ENCODE assay signal across 14 cellular contexts in genomic region chr3:42739401-42740158, GRCh38. TPM values are rescaled to one million over a fixed set of nuclear protein-coding genes. Genes with fewer than 3 reads are reported as not detected.
DNase-seq lines count a peak whose midpoint lies in the region; ATAC-seq, FAIRE-seq and TF ChIP-seq lines count a peak whose summit lies in the region.
"Had no signal": no experiment of that assay in that cellular context is flagged by ENCODE, and none has a peak within 500 bp of the region (broad histone marks: within the 10 kb centered on the region; RNA-seq: fewer than 3 reads in every experiment).

No MANE protein-coding gene starts in this region.

- no peaks in the 10 kb centered on the region for H3F3A ChIP-seq in smooth muscle cell (ENCODE audit: low read depth)

- H2BK20ac ChIP-seq in H1 (ENCODE audit: low read length), result no peak overlapping the region

- TF ChIP-seq POLR2A in H1 (IDR thresholded peaks at IDR 0.05; ENCODE audit: control extremely low read depth in 1 of 2, low read depth in 2 of 2, low read length in 2 of 2) (no peak), lower leg skin (IDR thresholded peaks at IDR 0.05) (no peak)

- no peak overlapping the region for H2BK120ac ChIP-seq in H1 (replicated peaks; ENCODE audit: low read depth, low read length)

- no peak for ATAC-seq in GM19351 (IDR thresholded peaks at IDR 0.05; ENCODE audit: unreplicated experiment)
- ATAC-seq: CD8-positive, alpha-beta T cell had no signal

- H3K79me2 ChIP-seq in H1 (ENCODE audit: control insufficient read depth in 1 of 2, insufficient read depth in 2 of 2, low read length in 2 of 2) (no peaks in the 10 kb centered on the region), smooth muscle cell (ENCODE audit: low read depth) (no peaks in the 10 kb centered on the region)
- H3K79me2 ChIP-seq: hepatocyte had no signal

- H2AK5ac ChIP-seq in H1 (ENCODE audit: low read depth, low read length), result no peak overlapping the region

- intact Hi-C loops in lower leg skin (cut with DNase I; ENCODE audit: low total_unique reads), result no loop called here

- in situ Hi-C loops in SK-MEL-5 (cut with HindIII; ENCODE audit: low pct_unique_long_range_greater_than_20kb, low sequenced_read_pairs), result no loop called here

- WGBS in H1 (ENCODE audit: extremely low coverage in 1 of 2, insufficient coverage in 1 of 2, insufficient read length in 1 of 2, insufficient replicate concordance in 2 of 2, low coverage in 1 of 2, low lambda C conversion rate in 2 of 2, missing lambda C conversion rate in 1 of 2), 2 experiments, result 92% methylated on average over 12 of the region's 12 CpGs; no CpG with 5 or more reads in 1 of the 2 experiments
- WGBS in lower leg skin, 2 donors, result 77 to 87% methylated on average over 12 of the region's 12 CpGs
- 93% methylated on average over 12 of the region's 12 CpGs for WGBS in smooth muscle cell (ENCODE audit: low lambda C conversion rate)

- H4K5ac ChIP-seq in H1 (ENCODE audit: insufficient read length, low read depth, low read length), result no peak overlapping the region

- no peak overlapping the region for H2BK5ac ChIP-seq in H1 (ENCODE audit: low read depth, low read length)

- FAIRE-seq in H1 (lab: Jason Lieb, UNC), result no peak

- no peak overlapping the region; the same call in 1 of the 2 replicates for H2BK15ac ChIP-seq in H1 (ENCODE audit: low read length)

- H3K4ac ChIP-seq in H1 (replicated peaks; ENCODE audit: insufficient read length, low read depth, low read length), result no peak overlapping the region

- no peaks in the 10 kb centered on the region for H4K20me1 ChIP-seq in H1 (replicated peaks in 1 of 2; ENCODE audit: control insufficient read depth in 1 of 2, insufficient read depth in 2 of 2, low read length in 2 of 2)
- H4K20me1 ChIP-seq in smooth muscle cell (ENCODE audit: low read depth), result no peaks in the 10 kb centered on the region

- H3K36me3 ChIP-seq in H1 (ENCODE audit: control insufficient read depth in 2 of 4, insufficient read depth in 4 of 4, low read length in 3 of 4) (no peaks in the 10 kb centered on the region), smooth muscle cell (ENCODE audit: low read depth) (no peaks in the 10 kb centered on the region)
- H3K36me3 ChIP-seq: MG63 had no signal

- 0 out of 2 replicates have a peak overlapping the region, but pooled peaks have one; percentile 60 for H2BK12ac ChIP-seq in H1 (ENCODE audit: low read depth, low read length)

- no peak overlapping the region for H3K56ac ChIP-seq in H1 (replicated peaks; ENCODE audit: insufficient read length, low read depth, low read length)

- H3K23ac ChIP-seq in H1 (ENCODE audit: insufficient read length), result no peak overlapping the region

- no peak for TF ChIP-seq RAD21 in H1 (IDR thresholded peaks at IDR 0.05 in 1 of 2, conservative IDR thresholded peaks at IDR 0.05 in 1 of 2; ENCODE audit: low read depth in 2 of 2, low read length in 2 of 2)

- TF ChIP-seq CTCF in H1 (IDR thresholded peaks at IDR 0.05; ENCODE audit: control extremely low read depth in 1 of 3, insufficient read depth in 1 of 3, low read depth in 1 of 3, low read length in 3 of 3), result no peak
- TF ChIP-seq CTCF in lower leg skin (IDR thresholded peaks at IDR 0.05), result no peak
- TF ChIP-seq CTCF in smooth muscle cell (IDR thresholded peaks at IDR 0.05; ENCODE audit: borderline replicate concordance, insufficient read depth, poor library complexity, severe bottlenecking), result no peak

- H3K9me3 ChIP-seq in H1 (ENCODE audit: insufficient read depth in 2 of 2, low read depth in 1 of 2, low read length in 1 of 2) (no peaks in the 10 kb centered on the region), smooth muscle cell (replicated peaks; ENCODE audit: low read depth) (no peaks in the 10 kb centered on the region)
- H3K9me3 ChIP-seq: MG63 had no signal

- peak; percentile 62 for DNase-seq in SK-MEL-5 (ENCODE audit: low read depth, low spot score)
- DNase-seq in H1 (ENCODE audit: low read depth in 1 of 2, low spot score in 2 of 2), result peak in 1 of 2 experiments; percentile 41
- peak; percentile 56 to 91 for DNase-seq in lower leg skin (ENCODE audit: low spot score in 2 of 2)
- DNase-seq in superior temporal gyrus (ENCODE audit: extremely low spot score), result peak; percentile 84
- no peak for DNase-seq in germinal center (ENCODE audit: low spot score)
- no peak for DNase-seq in HCEC 1CT
- no peak for DNase-seq in smooth muscle cell (lab: John Stamatoyannopoulos, UW; ENCODE audit: unreplicated experiment)
- DNase-seq: CD8-positive, alpha-beta T cell; effector memory CD4-positive, alpha-beta T cell; MG63; NCI-H446 treated with DMSO at 0.1 percent for 48 hours had no signal

- no peak for TF ChIP-seq EP300 in H1 (IDR thresholded peaks at IDR 0.05; ENCODE audit: borderline replicate concordance in 1 of 2, low read depth in 2 of 2, low read length in 2 of 2)

- H2AFZ ChIP-seq in H1 (ENCODE audit: low read length) (peak overlapping the region; percentile 38; the same call in 1 of the 2 replicates), smooth muscle cell (ENCODE audit: low read depth) (no peak overlapping the region)
- H2AFZ ChIP-seq: hepatocyte had no signal

- H3K27me3 ChIP-seq in H1 (replicated peaks in 1 of 4; ENCODE audit: control insufficient read depth in 3 of 4, extremely low read depth in 1 of 4, insufficient read depth in 3 of 4, low read length in 3 of 4), result 0 out of 7 replicates have a peak, but pooled peaks cover 0 to 3% (median 0%) of the 10 kb centered on the region in 4 experiments
- no peaks in the 10 kb centered on the region for H3K27me3 ChIP-seq in smooth muscle cell (ENCODE audit: low read depth)
- H3K27me3 ChIP-seq: hepatocyte, MG63 had no signal

- H3K4me1 ChIP-seq in H1 (replicated peaks in 1 of 4; ENCODE audit: control insufficient read depth in 3 of 4, insufficient read depth in 4 of 4, low read length in 3 of 4), result peaks cover 0 to 12% (median 6%) of the 10 kb centered on the region in 4 experiments; a peak in 4 of 7 replicates
- no peaks in the 10 kb centered on the region for H3K4me1 ChIP-seq in smooth muscle cell (ENCODE audit: low read depth)

- H3K18ac ChIP-seq in H1 (ENCODE audit: extremely low read depth, low read length), result no peak overlapping the region; the same call in 1 of the 2 replicates

- no peak overlapping the region for H3K14ac ChIP-seq in H1 (ENCODE audit: insufficient read length)

- POLR2A ChIA-PET in H1 (lab: Charles Lee; ENCODE audit: partially characterized antibody), result no interaction called here

- no peak overlapping the region for H4K8ac ChIP-seq in H1 (ENCODE audit: extremely low read depth, insufficient read depth, low read length)

- H3K27ac ChIP-seq in H1 (ENCODE audit: low read depth, low read length), result no peak overlapping the region
- H3K27ac ChIP-seq in smooth muscle cell (ENCODE audit: low read depth), result no peak overlapping the region
- H3K27ac ChIP-seq: hepatocyte had no signal

- CTCF ChIA-PET in H1 (lab: Charles Lee; ENCODE audit: partially characterized antibody), result interaction anchor here (0.9 to 4.5 kb wide), 10 partner anchors 10 to 142 kb away, joined by 3 to 33 read pairs (median 5); no protein-coding TSS in a partner anchor

- no peaks in the 10 kb centered on the region for H3K23me2 ChIP-seq in H1 (ENCODE audit: low read depth, low read length)

- H3K9ac ChIP-seq in H1 (replicated peaks in 1 of 4; ENCODE audit: extremely low read depth in 1 of 4, low read depth in 3 of 4, low read length in 3 of 4), result no peak overlapping the region
- no peak overlapping the region for H3K9ac ChIP-seq in smooth muscle cell (ENCODE audit: low read depth)

- no peak overlapping the region for H4K91ac ChIP-seq in H1 (replicated peaks; ENCODE audit: insufficient read length, low read length)

- H3K4me3 ChIP-seq in H1 (ENCODE audit: extremely low read depth in 1 of 4, insufficient read depth in 2 of 4, low read depth in 3 of 4, low read length in 4 of 4), result no peak overlapping the region
- no peak overlapping the region for H3K4me3 ChIP-seq in lower leg skin (ENCODE audit: low read depth, poor library complexity, severe bottlenecking)
- H3K4me3 ChIP-seq in smooth muscle cell, result no peak overlapping the region
- H3K4me3 ChIP-seq: hepatocyte, MG63 had no signal

- H3K4me2 ChIP-seq in H1 (ENCODE audit: insufficient read depth in 1 of 2, low read depth in 2 of 2, low read length in 2 of 2), result no peak overlapping the region
- H3K4me2 ChIP-seq in smooth muscle cell, result no peak overlapping the region
- H3K4me2 ChIP-seq: hepatocyte had no signal

- H3K79me1 ChIP-seq in H1 (ENCODE audit: low read depth, low read length), result no peaks in the 10 kb centered on the region

RNA-seq across cellular contexts. Expression of gene CCDC13, which starts 33.5 kb away (rescaled TPM):
- total RNA-seq in SK-MEL-5 (2014; rRNA removed; shearing (Covaris generic)), result 0.48 TPM in 1 of 2 replicates, not detected in the other
- 0.25 TPM in 1 of 2 replicates, not detected in the other for polyA plus RNA-seq in SK-MEL-5 (2015; cell fraction: cytosol; rRNA removed)
- polyA plus RNA-seq in SK-MEL-5 (2015; cell fraction: nucleus; rRNA removed), result 0.41 and 0.91 TPM in 2 replicates
- not detected in 2 replicates for total RNA-seq in H1 (2021; fragmentation: NEBNext Ultra II Directional; extraction: Animal tissue kit (Norgen Biotek cat#: 25700))
- 0.06 and 0.09 TPM in 2 replicates for polyA plus RNA-seq in H1 (2011; rRNA removed)
- polyA plus RNA-seq in H1 (2011; cell fraction: cytosol; rRNA removed), result 0.47 TPM
- polyA plus RNA-seq in H1 (2011; cell fraction: nucleus; rRNA removed), result 0.63 TPM
- polyA plus RNA-seq in H1 (2012, experiment 1 of 2), result 0.17 to 0.50 TPM in 2 of 4 replicates, not detected in the others
- not detected for polyA plus RNA-seq in H1 (2012, experiment 2 of 2)
- polyA plus RNA-seq in H1 (2013, experiment 1 of 2), result 0.34 TPM
- polyA plus RNA-seq in H1 (2013, experiment 2 of 2), result 0.40 TPM
- 0.19 TPM in 1 of 2 replicates, not detected in the other for polyA minus RNA-seq in H1 (2011; rRNA and poly(A)+ RNA removed)
- polyA minus RNA-seq in H1 (2011; cell fraction: cytosol; rRNA and poly(A)+ RNA removed), result not detected
- polyA minus RNA-seq in H1 (2011; cell fraction: nucleus; rRNA and poly(A)+ RNA removed), result not detected
- total RNA-seq in lower leg skin, result under 1 TPM in 1 of 4 donors, not detected in 3; 0.06 TPM
- total RNA-seq in smooth muscle cell, result not detected in 2 replicates
- polyA plus RNA-seq in smooth muscle cell, result 0.48 TPM in 1 of 2 replicates, not detected in the other
- polyA plus RNA-seq: hepatocyte had no signal

RNA-seq across cellular contexts. Expression of gene HHATL, which starts 37.0 kb away (rescaled TPM):
- total RNA-seq in SK-MEL-5 (2014; rRNA removed; shearing (Covaris generic)), result not detected in 2 replicates
- not detected in 2 replicates for polyA plus RNA-seq in SK-MEL-5 (2015; cell fraction: cytosol; rRNA removed)
- not detected in 2 replicates for polyA plus RNA-seq in SK-MEL-5 (2015; cell fraction: nucleus; rRNA removed)
- not detected in 2 replicates for total RNA-seq in H1 (2021; fragmentation: NEBNext Ultra II Directional; extraction: Animal tissue kit (Norgen Biotek cat#: 25700))
- polyA plus RNA-seq in H1 (2011; rRNA removed) (0.16 and 0.18 TPM in 2 replicates), smooth muscle cell (not detected in 2 replicates)
- 0.45 TPM for polyA plus RNA-seq in H1 (2011; cell fraction: cytosol; rRNA removed)
- 1.0 TPM for polyA plus RNA-seq in H1 (2011; cell fraction: nucleus; rRNA removed)
- polyA plus RNA-seq in H1 (2012, experiment 1 of 2), result 0.11 to 0.64 TPM (median 0.47 TPM) in 3 of 4 replicates, not detected in the other
- polyA plus RNA-seq in H1 (2012, experiment 2 of 2), result not detected
- 0.08 TPM for polyA plus RNA-seq in H1 (2013, experiment 1 of 2)
- polyA plus RNA-seq in H1 (2013, experiment 2 of 2), result 0.24 TPM
- 0.50 TPM in 1 of 2 replicates, not detected in the other for polyA minus RNA-seq in H1 (2011; rRNA and poly(A)+ RNA removed)
- not detected for polyA minus RNA-seq in H1 (2011; cell fraction: cytosol; rRNA and poly(A)+ RNA removed)
- polyA minus RNA-seq in H1 (2011; cell fraction: nucleus; rRNA and poly(A)+ RNA removed), result not detected
- total RNA-seq in lower leg skin (1 to 10 TPM in 2 of 4 donors, under 1 TPM in 1, not detected in 1; 0.34 to 6.1 (median 1.5) TPM), smooth muscle cell (not detected in 2 replicates)
- total RNA-seq: CD8-positive, alpha-beta T cell; hepatocyte had no signal
- polyA plus RNA-seq: hepatocyte had no signal

RNA-seq across cellular contexts. Expression of gene KLHL40, which starts 54.2 kb away (rescaled TPM):
- total RNA-seq in SK-MEL-5 (2014; rRNA removed; shearing (Covaris generic)), result not detected in 2 replicates
- polyA plus RNA-seq in SK-MEL-5 (2015; cell fraction: cytosol; rRNA removed), result not detected in 2 replicates
- not detected in 2 replicates for polyA plus RNA-seq in SK-MEL-5 (2015; cell fraction: nucleus; rRNA removed)
- total RNA-seq in H1 (2021; fragmentation: NEBNext Ultra II Directional; extraction: Animal tissue kit (Norgen Biotek cat#: 25700)), result not detected in 2 replicates
- polyA plus RNA-seq in H1 (2011; rRNA removed) (0.02 TPM in 1 of 2 replicates, not detected in the other), smooth muscle cell (not detected in 2 replicates)
- not detected for polyA plus RNA-seq in H1 (2011; cell fraction: cytosol; rRNA removed)
- polyA plus RNA-seq in H1 (2011; cell fraction: nucleus; rRNA removed), result not detected
- polyA plus RNA-seq in H1 (2012, experiment 1 of 2), result not detected in 4 replicates
- not detected for polyA plus RNA-seq in H1 (2012, experiment 2 of 2)
- not detected for polyA plus RNA-seq in H1 (2013, experiment 1 of 2)
- not detected for polyA plus RNA-seq in H1 (2013, experiment 2 of 2)
- polyA minus RNA-seq in H1 (2011; rRNA and poly(A)+ RNA removed), result not detected in 2 replicates
- polyA minus RNA-seq in H1 (2011; cell fraction: cytosol; rRNA and poly(A)+ RNA removed), result not detected
- polyA minus RNA-seq in H1 (2011; cell fraction: nucleus; rRNA and poly(A)+ RNA removed), result not detected
- total RNA-seq in lower leg skin (not detected), smooth muscle cell (not detected in 2 replicates)
- total RNA-seq: CD8-positive, alpha-beta T cell; hepatocyte; subcutaneous adipose tissue had no signal
- polyA plus RNA-seq: hepatocyte had no signal

Comparison
In these comparisons a context has a peak if more than half of its experiments do, and no peak if none do; other contexts are left out.
1. DNase-seq: peak in SK-MEL-5 (single experiment), lower leg skin (2 of 2) and superior temporal gyrus (single experiment); none in germinal center (single experiment), HCEC 1CT (single experiment) and smooth muscle cell (single experiment).